In genomic region chr7:123652406-123652805, GRCh38 we compare ENCODE assay signal across 20 cellular contexts. TPM values are rescaled to one million over a fixed set of nuclear protein-coding genes. Genes with fewer than 3 reads are reported as not detected.
"Had no signal": no experiment of that assay in that cellular context is flagged by ENCODE, and none has a peak within 500 bp of the region (broad histone marks: within the 10 kb centered on the region; RNA-seq: fewer than 3 reads in every experiment).

No MANE protein-coding gene starts in this region.

- H3K27me3 ChIP-seq: heart right ventricle, left lung had no signal

- H3K4me3 ChIP-seq: heart right ventricle, left lung, lower lobe of right lung, smooth muscle cell had no signal

- DNase-seq: effector memory CD4-positive, alpha-beta T cell; foreskin fibroblast; heart right ventricle; hypothalamus; left lung; lower lobe of right lung; natural killer cell; posterior cingulate gyrus; right cardiac atrium; stimulated activated CD4-positive, alpha-beta T cell treated with anti-CD3 and anti-CD28 coated beads, Interleukin-2, amount 100 ng/mL, for 48 hours; stimulated activated naive CD4-positive, alpha-beta T cell treated with Interleukin-2 at 50 U/mL for 16 hours; trophoblast cell had no signal

- H3K4me1 ChIP-seq: left lung, lower lobe of right lung had no signal

- ATAC-seq: esophagus mucosa, heart right ventricle, left lung, lower lobe of right lung, natural killer cell, right cardiac atrium had no signal

- H3K36me3 ChIP-seq: heart right ventricle, left lung, lower lobe of right lung had no signal

- H3K9me3 ChIP-seq: heart right ventricle, left lung, lower lobe of right lung had no signal

- H3K27ac ChIP-seq: left lung, lower lobe of right lung had no signal

RNA-seq across cellular contexts. Expression of gene LMOD2, which starts 3.3 kb away (rescaled TPM):
- total RNA-seq: esophagus mucosa, fibroblast of lung, glomerular endothelial cell, left lung, lower lobe of right lung, mesothelial cell of epicardium, mucosa of gallbladder, natural killer cell, neural crest cell, osteocyte, smooth muscle cell had no signal

RNA-seq across cellular contexts. Expression of gene ASB15, which starts 50.8 kb away (rescaled TPM):
- total RNA-seq: esophagus mucosa, fibroblast of lung, glomerular endothelial cell, left lung, lower lobe of right lung, mesothelial cell of epicardium, mucosa of gallbladder, natural killer cell, neural crest cell, osteocyte, smooth muscle cell had no signal
